In the genomic region with DNA sequence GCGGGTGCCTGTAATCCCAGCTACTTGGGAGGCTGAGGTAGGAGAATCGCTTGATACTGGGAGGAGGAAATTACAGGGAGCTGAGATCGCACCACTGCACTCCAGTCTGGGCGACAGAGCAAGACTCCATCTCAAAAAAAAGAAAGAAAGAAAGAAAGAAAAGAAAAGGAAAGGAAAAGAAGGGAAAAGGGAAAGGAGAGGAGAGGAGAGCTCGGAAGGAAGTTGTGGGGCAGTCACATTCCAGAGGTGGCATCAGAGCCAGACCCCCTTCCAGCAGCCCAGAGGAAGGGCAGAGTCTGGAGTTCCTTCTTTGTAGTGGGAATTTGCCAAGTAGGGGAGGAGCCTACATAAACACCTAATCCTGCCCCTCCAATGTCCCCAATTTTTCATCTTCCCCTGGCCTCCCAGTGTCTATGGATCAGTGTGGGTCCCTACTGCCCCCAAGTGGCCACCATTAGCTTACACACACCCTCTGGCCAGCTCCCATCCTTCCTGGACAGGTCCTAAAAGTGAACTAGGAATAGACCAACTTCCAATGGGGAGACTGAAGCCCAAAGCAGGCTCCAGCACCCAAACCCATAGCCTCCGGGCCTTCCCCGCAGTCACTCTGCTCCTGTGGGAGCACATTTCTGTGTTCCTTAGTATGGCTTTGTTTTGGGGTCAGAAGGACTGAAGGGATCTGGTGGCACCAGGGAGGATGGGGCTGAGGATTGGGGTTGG, we compare ENCODE assay signal across 8 cellular contexts. TPM values are rescaled to one million over a fixed set of nuclear protein-coding genes. Genes with fewer than 3 reads are reported as not detected.
DNase-seq lines count a peak whose midpoint lies in the region; ATAC-seq and TF ChIP-seq lines count a peak whose summit lies in the region.

No MANE protein-coding gene starts in this region.

- no peaks in the 10 kb centered on the region for H3K36me3 Mint-ChIP-seq in T-cell

- DNase-seq in AG09309 (ENCODE audit: low read depth) (peak; percentile 8), NCI-H1105 treated with DMSO at 0.1 percent for 48 hours (lab: John Stamatoyannopoulos, UW) (peak; percentile 62), T-cell (peak in 4 of 34 experiments; percentile 15 to 31 (median 24)), epithelial cell of proximal tubule (ENCODE audit: low read depth) (peak; percentile 4), mucosa of gallbladder (ENCODE audit: low spot score) (peak; percentile 50)
- no peak for DNase-seq in activated CD4-positive, CD25-positive, alpha-beta regulatory T cell treated with anti-CD3 and anti-CD28 coated beads, Interleukin-2, amount 50 U/mL, for 72 hours

- no peaks in the 10 kb centered on the region for H3K9me3 Mint-ChIP-seq in T-cell

- H3K27me3 Mint-ChIP-seq in T-cell, result peaks cover 29 to 51% of the 10 kb centered on the region in 2 donors

- POLR2A ChIA-PET in T-cell (lab: Charles Lee), result no interaction called here

- H3K4me3 Mint-ChIP-seq in T-cell, result no peak overlapping the region

- CTCF ChIA-PET in T-cell (lab: Charles Lee), result interaction anchor here (0.5 to 0.6 kb wide), 3 partner anchors 58 to 177 kb away, joined by 3 to 5 read pairs (median 3); no protein-coding TSS in a partner anchor

- ATAC-seq in T-cell (replicated peaks in 1 of 4) (peak in 3 of 4 experiments; percentile 35 to 52 (median 39)), HG02571 (IDR thresholded peaks at IDR 0.05; ENCODE audit: unreplicated experiment) (no peak)

- TF ChIP-seq CTCF in AG09309 (IDR thresholded peaks at IDR 0.05; ENCODE audit: control insufficient read depth, insufficient read depth, low read depth, low read length, missing control alignments) (peak; percentile 90), GM12873 (IDR thresholded peaks at IDR 0.05; ENCODE audit: insufficient read depth, low read depth, low read length, missing control alignments) (peak; percentile 84), epithelial cell of proximal tubule (conservative IDR thresholded peaks at IDR 0.05; ENCODE audit: low read depth, low read length) (peak; percentile 95)

- H3K4me3 ChIP-seq in AG09309 (ENCODE audit: control insufficient read depth, low read depth, low read length) (no peak overlapping the region), epithelial cell of proximal tubule (ENCODE audit: low read depth, low read length) (no peak overlapping the region)

- peak overlapping the region in 1 of 2 donors; percentile 52 for H3K27ac Mint-ChIP-seq in T-cell

- H3K4me1 Mint-ChIP-seq in T-cell, result peaks cover 0 to 8% (median 5%) of the 10 kb centered on the region in 3 donors

RNA-seq across cellular contexts. Expression of a gene that starts 39.6 kb away (rescaled TPM):
- total RNA-seq in T-cell, result 10 to 100 TPM; 38.1 to 43.6 (median 40.1) TPM
- total RNA-seq in epithelial cell of proximal tubule, result 199 and 435 TPM in 2 replicates
- 1,198 TPM for total RNA-seq in mucosa of gallbladder
